Comparison of ENCODE assay signal across 1 cellular context in the genomic region with DNA sequence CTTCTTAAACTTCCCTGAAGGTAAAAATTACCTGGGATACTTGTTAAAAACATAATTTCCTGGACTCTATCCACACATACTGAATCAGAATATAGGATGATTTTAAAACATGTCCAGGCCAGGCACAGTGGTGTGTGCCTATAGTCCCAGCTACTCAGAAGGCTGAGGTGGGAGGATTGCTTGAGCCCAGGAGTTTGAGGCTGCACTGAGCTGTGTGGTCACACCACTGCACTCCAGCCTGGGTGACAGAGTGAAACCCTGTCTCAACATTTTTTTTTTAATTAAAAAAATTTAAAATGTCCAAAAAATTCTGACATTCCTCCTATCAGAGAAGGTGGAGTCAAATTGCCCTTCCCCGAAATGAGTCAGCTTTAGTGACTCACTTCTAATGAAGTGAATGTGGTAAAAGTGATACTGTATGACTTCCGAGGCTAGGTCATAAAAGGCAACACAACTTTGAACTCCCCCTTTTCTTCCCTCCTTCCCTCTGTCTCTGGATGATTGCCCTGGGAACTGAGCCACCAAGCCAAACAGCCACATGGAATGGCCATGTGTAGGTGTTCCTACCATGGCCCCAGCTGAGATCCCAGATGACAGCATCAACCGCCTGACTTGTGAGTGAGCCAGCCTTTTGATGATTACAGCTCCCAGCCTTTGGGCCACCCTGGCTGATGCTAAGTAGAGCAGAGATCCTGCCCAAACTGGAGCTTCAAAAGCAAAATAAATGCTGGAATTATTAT.
A peak's percentile ranks its signal among the peaks of the same experiment; 100 is the strongest.
TF ChIP-seq lines count a peak whose summit lies in the region.

No MANE protein-coding gene starts in this region.

TF ChIP-seq in K562, 482 proteins besides CTCF, POLR2A, EP300 and RAD21 (continued from another document and continues in another):
- TF ChIP-seq ZNF347 (CRISPR knock-in tag; IDR thresholded peaks at IDR 0.05; ENCODE audit: low read depth), result no peak
- no peak for TF ChIP-seq IRF2 (CRISPR knock-in tag; IDR thresholded peaks at IDR 0.05)
- TF ChIP-seq, protein P1, sequence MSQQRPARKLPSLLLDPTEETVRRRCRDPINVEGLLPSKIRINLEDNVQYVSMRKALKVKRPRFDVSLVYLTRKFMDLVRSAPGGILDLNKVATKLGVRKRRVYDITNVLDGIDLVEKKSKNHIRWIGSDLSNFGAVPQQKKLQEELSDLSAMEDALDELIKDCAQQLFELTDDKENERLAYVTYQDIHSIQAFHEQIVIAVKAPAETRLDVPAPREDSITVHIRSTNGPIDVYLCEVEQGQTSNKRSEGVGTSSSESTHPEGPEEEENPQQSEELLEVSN (IDR thresholded peaks at IDR 0.05; ENCODE audit: borderline replicate concordance in 1 of 2, extremely low read depth in 1 of 2, insufficient read depth in 1 of 2, insufficient read length in 1 of 2, low read depth in 1 of 2, low read length in 1 of 2, poor library complexity in 1 of 2, severe bottlenecking in 1 of 2), result peak in 1 of 2 experiments; percentile 70
- TF ChIP-seq, protein P2, sequence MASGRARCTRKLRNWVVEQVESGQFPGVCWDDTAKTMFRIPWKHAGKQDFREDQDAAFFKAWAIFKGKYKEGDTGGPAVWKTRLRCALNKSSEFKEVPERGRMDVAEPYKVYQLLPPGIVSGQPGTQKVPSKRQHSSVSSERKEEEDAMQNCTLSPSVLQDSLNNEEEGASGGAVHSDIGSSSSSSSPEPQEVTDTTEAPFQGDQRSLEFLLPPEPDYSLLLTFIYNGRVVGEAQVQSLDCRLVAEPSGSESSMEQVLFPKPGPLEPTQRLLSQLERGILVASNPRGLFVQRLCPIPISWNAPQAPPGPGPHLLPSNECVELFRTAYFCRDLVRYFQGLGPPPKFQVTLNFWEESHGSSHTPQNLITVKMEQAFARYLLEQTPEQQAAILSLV (tag; IDR thresholded peaks at IDR 0.05), result no peak
- TF ChIP-seq MYBL2 (IDR thresholded peaks at IDR 0.05; ENCODE audit: low read depth), result no peak
- no peak for TF ChIP-seq MYBL2 (CRISPR knock-in tag; IDR thresholded peaks at IDR 0.05; ENCODE audit: borderline replicate concordance)
- no peak for TF ChIP-seq NFXL1 (CRISPR knock-in tag; IDR thresholded peaks at IDR 0.05)
- peak; percentile 35 to 57; a peak in 3 of 4 replicates for TF ChIP-seq FOXK2 (conservative IDR thresholded peaks at IDR 0.05 in 1 of 2, IDR thresholded peaks at IDR 0.05 in 1 of 2; ENCODE audit: low read depth in 2 of 2)
- TF ChIP-seq EHMT2 (IDR thresholded peaks at IDR 0.05), result peak; percentile 87
- TF ChIP-seq, protein P3, sequence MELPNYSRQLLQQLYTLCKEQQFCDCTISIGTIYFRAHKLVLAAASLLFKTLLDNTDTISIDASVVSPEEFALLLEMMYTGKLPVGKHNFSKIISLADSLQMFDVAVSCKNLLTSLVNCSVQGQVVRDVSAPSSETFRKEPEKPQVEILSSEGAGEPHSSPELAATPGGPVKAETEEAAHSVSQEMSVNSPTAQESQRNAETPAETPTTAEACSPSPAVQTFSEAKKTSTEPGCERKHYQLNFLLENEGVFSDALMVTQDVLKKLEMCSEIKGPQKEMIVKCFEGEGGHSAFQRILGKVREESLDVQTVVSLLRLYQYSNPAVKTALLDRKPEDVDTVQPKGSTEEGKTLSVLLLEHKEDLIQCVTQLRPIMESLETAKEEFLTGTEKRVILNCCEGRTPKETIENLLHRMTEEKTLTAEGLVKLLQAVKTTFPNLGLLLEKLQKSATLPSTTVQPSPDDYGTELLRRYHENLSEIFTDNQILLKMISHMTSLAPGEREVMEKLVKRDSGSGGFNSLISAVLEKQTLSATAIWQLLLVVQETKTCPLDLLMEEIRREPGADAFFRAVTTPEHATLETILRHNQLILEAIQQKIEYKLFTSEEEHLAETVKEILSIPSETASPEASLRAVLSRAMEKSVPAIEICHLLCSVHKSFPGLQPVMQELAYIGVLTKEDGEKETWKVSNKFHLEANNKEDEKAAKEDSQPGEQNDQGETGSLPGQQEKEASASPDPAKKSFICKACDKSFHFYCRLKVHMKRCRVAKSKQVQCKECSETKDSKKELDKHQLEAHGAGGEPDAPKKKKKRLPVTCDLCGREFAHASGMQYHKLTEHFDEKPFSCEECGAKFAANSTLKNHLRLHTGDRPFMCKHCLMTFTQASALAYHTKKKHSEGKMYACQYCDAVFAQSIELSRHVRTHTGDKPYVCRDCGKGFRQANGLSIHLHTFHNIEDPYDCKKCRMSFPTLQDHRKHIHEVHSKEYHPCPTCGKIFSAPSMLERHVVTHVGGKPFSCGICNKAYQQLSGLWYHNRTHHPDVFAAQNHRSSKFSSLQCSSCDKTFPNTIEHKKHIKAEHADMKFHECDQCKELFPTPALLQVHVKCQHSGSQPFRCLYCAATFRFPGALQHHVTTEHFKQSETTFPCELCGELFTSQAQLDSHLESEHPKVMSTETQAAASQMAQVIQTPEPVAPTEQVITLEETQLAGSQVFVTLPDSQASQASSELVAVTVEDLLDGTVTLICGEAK (IDR thresholded peaks at IDR 0.05), result no peak
- TF ChIP-seq, protein P3 (CRISPR knock-in tag; IDR thresholded peaks at IDR 0.05), result no peak
- TF ChIP-seq, protein P4, sequence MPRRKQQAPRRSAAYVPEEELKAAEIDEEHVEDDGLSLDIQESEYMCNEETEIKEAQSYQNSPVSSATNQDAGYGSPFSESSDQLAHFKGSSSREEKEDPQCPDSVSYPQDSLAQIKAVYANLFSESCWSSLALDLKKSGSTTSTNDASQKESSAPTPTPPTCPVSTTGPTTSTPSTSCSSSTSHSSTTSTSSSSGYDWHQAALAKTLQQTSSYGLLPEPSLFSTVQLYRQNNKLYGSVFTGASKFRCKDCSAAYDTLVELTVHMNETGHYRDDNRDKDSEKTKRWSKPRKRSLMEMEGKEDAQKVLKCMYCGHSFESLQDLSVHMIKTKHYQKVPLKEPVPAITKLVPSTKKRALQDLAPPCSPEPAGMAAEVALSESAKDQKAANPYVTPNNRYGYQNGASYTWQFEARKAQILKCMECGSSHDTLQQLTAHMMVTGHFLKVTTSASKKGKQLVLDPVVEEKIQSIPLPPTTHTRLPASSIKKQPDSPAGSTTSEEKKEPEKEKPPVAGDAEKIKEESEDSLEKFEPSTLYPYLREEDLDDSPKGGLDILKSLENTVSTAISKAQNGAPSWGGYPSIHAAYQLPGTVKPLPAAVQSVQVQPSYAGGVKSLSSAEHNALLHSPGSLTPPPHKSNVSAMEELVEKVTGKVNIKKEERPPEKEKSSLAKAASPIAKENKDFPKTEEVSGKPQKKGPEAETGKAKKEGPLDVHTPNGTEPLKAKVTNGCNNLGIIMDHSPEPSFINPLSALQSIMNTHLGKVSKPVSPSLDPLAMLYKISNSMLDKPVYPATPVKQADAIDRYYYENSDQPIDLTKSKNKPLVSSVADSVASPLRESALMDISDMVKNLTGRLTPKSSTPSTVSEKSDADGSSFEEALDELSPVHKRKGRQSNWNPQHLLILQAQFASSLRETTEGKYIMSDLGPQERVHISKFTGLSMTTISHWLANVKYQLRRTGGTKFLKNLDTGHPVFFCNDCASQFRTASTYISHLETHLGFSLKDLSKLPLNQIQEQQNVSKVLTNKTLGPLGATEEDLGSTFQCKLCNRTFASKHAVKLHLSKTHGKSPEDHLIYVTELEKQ (CRISPR knock-in tag; IDR thresholded peaks at IDR 0.05), result no peak
- peak; percentile 94 for TF ChIP-seq ARID1B (IDR thresholded peaks at IDR 0.05)
- TF ChIP-seq, protein P5, sequence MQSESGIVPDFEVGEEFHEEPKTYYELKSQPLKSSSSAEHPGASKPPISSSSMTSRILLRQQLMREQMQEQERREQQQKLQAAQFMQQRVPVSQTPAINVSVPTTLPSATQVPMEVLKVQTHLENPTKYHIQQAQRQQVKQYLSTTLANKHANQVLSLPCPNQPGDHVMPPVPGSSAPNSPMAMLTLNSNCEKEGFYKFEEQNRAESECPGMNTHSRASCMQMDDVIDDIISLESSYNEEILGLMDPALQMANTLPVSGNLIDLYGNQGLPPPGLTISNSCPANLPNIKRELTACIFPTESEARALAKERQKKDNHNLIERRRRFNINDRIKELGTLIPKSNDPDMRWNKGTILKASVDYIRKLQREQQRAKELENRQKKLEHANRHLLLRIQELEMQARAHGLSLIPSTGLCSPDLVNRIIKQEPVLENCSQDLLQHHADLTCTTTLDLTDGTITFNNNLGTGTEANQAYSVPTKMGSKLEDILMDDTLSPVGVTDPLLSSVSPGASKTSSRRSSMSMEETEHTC (IDR thresholded peaks at IDR 0.05), result no peak
- TF ChIP-seq, protein P6, sequence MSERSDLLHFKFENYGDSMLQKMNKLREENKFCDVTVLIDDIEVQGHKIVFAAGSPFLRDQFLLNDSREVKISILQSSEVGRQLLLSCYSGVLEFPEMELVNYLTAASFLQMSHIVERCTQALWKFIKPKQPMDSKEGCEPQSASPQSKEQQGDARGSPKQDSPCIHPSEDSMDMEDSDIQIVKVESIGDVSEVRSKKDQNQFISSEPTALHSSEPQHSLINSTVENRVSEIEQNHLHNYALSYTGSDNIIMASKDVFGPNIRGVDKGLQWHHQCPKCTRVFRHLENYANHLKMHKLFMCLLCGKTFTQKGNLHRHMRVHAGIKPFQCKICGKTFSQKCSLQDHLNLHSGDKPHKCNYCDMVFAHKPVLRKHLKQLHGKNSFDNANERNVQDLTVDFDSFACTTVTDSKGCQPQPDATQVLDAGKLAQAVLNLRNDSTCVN (CRISPR knock-in tag; IDR thresholded peaks at IDR 0.05), result no peak
- TF ChIP-seq TAF1 (IDR thresholded peaks at IDR 0.05; ENCODE audit: control insufficient read depth, extremely low read depth, insufficient read depth, low read length, severe bottlenecking), result peak; percentile 66
- TF ChIP-seq, protein P7, sequence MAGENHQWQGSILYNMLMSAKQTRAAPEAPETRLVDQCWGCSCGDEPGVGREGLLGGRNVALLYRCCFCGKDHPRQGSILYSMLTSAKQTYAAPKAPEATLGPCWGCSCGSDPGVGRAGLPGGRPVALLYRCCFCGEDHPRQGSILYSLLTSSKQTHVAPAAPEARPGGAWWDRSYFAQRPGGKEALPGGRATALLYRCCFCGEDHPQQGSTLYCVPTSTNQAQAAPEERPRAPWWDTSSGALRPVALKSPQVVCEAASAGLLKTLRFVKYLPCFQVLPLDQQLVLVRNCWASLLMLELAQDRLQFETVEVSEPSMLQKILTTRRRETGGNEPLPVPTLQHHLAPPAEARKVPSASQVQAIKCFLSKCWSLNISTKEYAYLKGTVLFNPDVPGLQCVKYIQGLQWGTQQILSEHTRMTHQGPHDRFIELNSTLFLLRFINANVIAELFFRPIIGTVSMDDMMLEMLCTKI (IDR thresholded peaks at IDR 0.05; ENCODE audit: partially characterized antibody), result no peak
- peak; percentile 16 for TF ChIP-seq HDAC3 (IDR thresholded peaks at IDR 0.05; ENCODE audit: borderline replicate concordance, partially characterized antibody)
- peak; percentile 37 to 57; a peak in 1 of 4 replicates for TF ChIP-seq SIN3A (IDR thresholded peaks at IDR 0.05; ENCODE audit: borderline replicate concordance in 2 of 2, control insufficient read depth in 1 of 2, low read depth in 2 of 2, low read length in 2 of 2)
- TF ChIP-seq ZNF830 (CRISPR knock-in tag; IDR thresholded peaks at IDR 0.05), result no peak
- TF ChIP-seq ZNF197 (CRISPR knock-in tag; IDR thresholded peaks at IDR 0.05; ENCODE audit: low read depth), result no peak
- no peak for TF ChIP-seq ZNF311 (CRISPR knock-in tag; IDR thresholded peaks at IDR 0.05)
- no peak for TF ChIP-seq POLR2B (IDR thresholded peaks at IDR 0.05; ENCODE audit: low read depth, partially characterized antibody)
- TF ChIP-seq, protein P8, sequence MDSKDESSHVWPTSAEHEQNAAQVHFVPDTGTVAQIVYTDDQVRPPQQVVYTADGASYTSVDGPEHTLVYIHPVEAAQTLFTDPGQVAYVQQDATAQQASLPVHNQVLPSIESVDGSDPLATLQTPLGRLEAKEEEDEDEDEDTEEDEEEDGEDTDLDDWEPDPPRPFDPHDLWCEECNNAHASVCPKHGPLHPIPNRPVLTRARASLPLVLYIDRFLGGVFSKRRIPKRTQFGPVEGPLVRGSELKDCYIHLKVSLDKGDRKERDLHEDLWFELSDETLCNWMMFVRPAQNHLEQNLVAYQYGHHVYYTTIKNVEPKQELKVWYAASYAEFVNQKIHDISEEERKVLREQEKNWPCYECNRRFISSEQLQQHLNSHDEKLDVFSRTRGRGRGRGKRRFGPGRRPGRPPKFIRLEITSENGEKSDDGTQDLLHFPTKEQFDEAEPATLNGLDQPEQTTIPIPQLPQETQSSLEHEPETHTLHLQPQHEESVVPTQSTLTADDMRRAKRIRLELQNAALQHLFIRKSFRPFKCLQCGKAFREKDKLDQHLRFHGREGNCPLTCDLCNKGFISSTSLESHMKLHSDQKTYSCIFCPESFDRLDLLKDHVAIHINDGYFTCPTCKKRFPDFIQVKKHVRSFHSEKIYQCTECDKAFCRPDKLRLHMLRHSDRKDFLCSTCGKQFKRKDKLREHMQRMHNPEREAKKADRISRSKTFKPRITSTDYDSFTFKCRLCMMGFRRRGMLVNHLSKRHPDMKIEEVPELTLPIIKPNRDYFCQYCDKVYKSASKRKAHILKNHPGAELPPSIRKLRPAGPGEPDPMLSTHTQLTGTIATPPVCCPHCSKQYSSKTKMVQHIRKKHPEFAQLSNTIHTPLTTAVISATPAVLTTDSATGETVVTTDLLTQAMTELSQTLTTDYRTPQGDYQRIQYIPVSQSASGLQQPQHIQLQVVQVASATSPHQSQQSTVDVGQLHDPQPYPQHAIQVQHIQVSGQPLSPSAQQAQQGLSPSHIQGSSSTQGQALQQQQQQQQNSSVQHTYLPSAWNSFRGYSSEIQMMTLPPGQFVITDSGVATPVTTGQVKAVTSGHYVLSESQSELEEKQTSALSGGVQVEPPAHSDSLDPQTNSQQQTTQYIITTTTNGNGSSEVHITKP (IDR thresholded peaks at IDR 0.05; ENCODE audit: partially characterized antibody), result peak; percentile 76
- no peak for TF ChIP-seq TARDBP (IDR thresholded peaks at IDR 0.05)
- TF ChIP-seq ZNF76 (CRISPR knock-in tag; IDR thresholded peaks at IDR 0.05; ENCODE audit: borderline replicate concordance), result no peak
